Comparison of ENCODE assay signal across 2 cellular contexts in genomic region chr11:2888266-2888968, GRCh38.
TF ChIP-seq lines count a peak whose summit lies in the region.

No MANE protein-coding gene starts in this region.

TF ChIP-seq in HEK293, 187 proteins besides CTCF, POLR2A, EP300 and RAD21:
- TF ChIP-seq ZNF169 (tag by site-specific recombination; IDR thresholded peaks at IDR 0.05) (no peak), ZBTB26 (tag by site-specific recombination; optimal IDR thresholded peaks at IDR 0.05) (peak; percentile 45), ZNF629 (tag by site-specific recombination; IDR thresholded peaks at IDR 0.05) (no peak), ZNF654 (tag by site-specific recombination; IDR thresholded peaks at IDR 0.05; ENCODE audit: low read depth) (peak; percentile 87), KLF17 (tag by site-specific recombination; IDR thresholded peaks at IDR 0.05) (peak; percentile 23; the same call in 1 of the 2 replicates), ZBTB8A (tag by site-specific recombination; IDR thresholded peaks at IDR 0.05) (0 out of 2 replicates have a peak, but pooled peaks have one; percentile 13), KLF8 (tag by site-specific recombination; IDR thresholded peaks at IDR 0.05) (0 out of 2 replicates have a peak, but pooled peaks have one; percentile 25), PBX3 (CRISPR knock-in tag; IDR thresholded peaks at IDR 0.05) (peak; percentile 84; the same call in 1 of the 2 replicates), ZNF692 (tag by site-specific recombination; IDR thresholded peaks at IDR 0.05) (0 out of 2 replicates have a peak, but pooled peaks have one; percentile 31), ZSCAN30 (tag by site-specific recombination; IDR thresholded peaks at IDR 0.05) (peak; percentile 69; the same call in 1 of the 2 replicates), ZNF600 (tag by site-specific recombination; IDR thresholded peaks at IDR 0.05) (peak; percentile 72), ZNF2 (tag by site-specific recombination; IDR thresholded peaks at IDR 0.05) (peak; percentile 65; the same call in 1 of the 2 replicates), FEZF1 (tag by site-specific recombination; IDR thresholded peaks at IDR 0.05) (0 out of 2 replicates have a peak, but pooled peaks have one; percentile 17), ZFHX2 (tag by site-specific recombination; conservative IDR thresholded peaks at IDR 0.05) (peak; percentile 55), AEBP2 (tag by site-specific recombination; IDR thresholded peaks at IDR 0.05; ENCODE audit: borderline replicate concordance) (no peak), IKZF3 (tag by site-specific recombination; IDR thresholded peaks at IDR 0.05) (peak; percentile 74)

TF ChIP-seq in HepG2, 621 proteins besides CTCF, POLR2A, EP300 and RAD21 (continues in another document):
- TF ChIP-seq GATAD2A (CRISPR knock-in tag; IDR thresholded peaks at IDR 0.05) = peak; percentile 41; the same call in 1 of the 2 replicates
- TF ChIP-seq ZFP91 (CRISPR knock-in tag; IDR thresholded peaks at IDR 0.05; ENCODE audit: borderline replicate concordance) = 0 out of 2 replicates have a peak, but pooled peaks have one; percentile 43
- TF ChIP-seq STAT5B (CRISPR knock-in tag; IDR thresholded peaks at IDR 0.05) = no peak
- 0 out of 2 replicates have a peak, but pooled peaks have one; percentile 65 for TF ChIP-seq ZNF564 (CRISPR knock-in tag; IDR thresholded peaks at IDR 0.05)
- TF ChIP-seq PHF21A (CRISPR knock-in tag; IDR thresholded peaks at IDR 0.05) = 0 out of 2 replicates have a peak, but pooled peaks have one; percentile 27
- peak; percentile 46; the same call in 1 of the 2 replicates for TF ChIP-seq FOXO1 (CRISPR knock-in tag; IDR thresholded peaks at IDR 0.05)
- TF ChIP-seq SRSF9 (IDR thresholded peaks at IDR 0.05; ENCODE audit: borderline replicate concordance, insufficient read depth, low read depth, low read length, poor library complexity, severe bottlenecking) = no peak
- TF ChIP-seq XRCC5 (optimal IDR thresholded peaks at IDR 0.05; ENCODE audit: low read length) = peak; percentile 70
- no peak for TF ChIP-seq MIER2 (CRISPR knock-in tag; IDR thresholded peaks at IDR 0.05)
- peak; percentile 34; the same call in 1 of the 2 replicates for TF ChIP-seq FOSL2 (CRISPR knock-in tag; IDR thresholded peaks at IDR 0.05)
- no peak for TF ChIP-seq HES4 (CRISPR knock-in tag; IDR thresholded peaks at IDR 0.05; ENCODE audit: borderline replicate concordance)
- TF ChIP-seq KLF6 (CRISPR knock-in tag; IDR thresholded peaks at IDR 0.05) = no peak
- TF ChIP-seq TFDP2 (CRISPR knock-in tag; IDR thresholded peaks at IDR 0.05) = peak; percentile 30; the same call in 1 of the 2 replicates
- peak; percentile 78; the same call in 1 of the 2 replicates for TF ChIP-seq ZNF580 (CRISPR knock-in tag; IDR thresholded peaks at IDR 0.05; ENCODE audit: borderline replicate concordance, low read depth)
- no peak for TF ChIP-seq ZNF772 (CRISPR knock-in tag; IDR thresholded peaks at IDR 0.05)
- no peak for TF ChIP-seq MATR3 (CRISPR knock-in tag; IDR thresholded peaks at IDR 0.05)
- no peak for TF ChIP-seq ATF4 (CRISPR knock-in tag; IDR thresholded peaks at IDR 0.05)
- TF ChIP-seq SMC3 (IDR thresholded peaks at IDR 0.05; ENCODE audit: low read length) = peak; percentile 48; the same call in 1 of the 2 replicates
- TF ChIP-seq RELA (CRISPR knock-in tag; IDR thresholded peaks at IDR 0.05) = no peak
- peak; percentile 37; the same call in 1 of the 2 replicates for TF ChIP-seq ZNF788 (CRISPR knock-in tag; IDR thresholded peaks at IDR 0.05; ENCODE audit: borderline replicate concordance)
- TF ChIP-seq THRA (CRISPR knock-in tag; IDR thresholded peaks at IDR 0.05; ENCODE audit: borderline replicate concordance) = 0 out of 2 replicates have a peak, but pooled peaks have one; percentile 34
- no peak for TF ChIP-seq MAZ (IDR thresholded peaks at IDR 0.05; ENCODE audit: borderline replicate concordance, low read depth, low read length)
- 0 out of 2 replicates have a peak, but pooled peaks have one; percentile 36 for TF ChIP-seq MAZ (CRISPR knock-in tag; IDR thresholded peaks at IDR 0.05; ENCODE audit: low read depth)
- TF ChIP-seq CEBPZ (IDR thresholded peaks at IDR 0.05; ENCODE audit: low read length) = no peak
- no peak for TF ChIP-seq CEBPB (IDR thresholded peaks at IDR 0.05; ENCODE audit: borderline replicate concordance, low read depth, low read length)
- TF ChIP-seq FOXJ3 (CRISPR knock-in tag; IDR thresholded peaks at IDR 0.05; ENCODE audit: borderline replicate concordance) = no peak
- no peak for TF ChIP-seq LCORL (IDR thresholded peaks at IDR 0.05)
- TF ChIP-seq LCORL (CRISPR knock-in tag; IDR thresholded peaks at IDR 0.05) = 0 out of 2 replicates have a peak, but pooled peaks have one; percentile 35
- peak; percentile 65; the same call in 1 of the 2 replicates for TF ChIP-seq CBX5 (CRISPR knock-in tag; IDR thresholded peaks at IDR 0.05; ENCODE audit: borderline replicate concordance)
- no peak for TF ChIP-seq ZXDC (CRISPR knock-in tag; IDR thresholded peaks at IDR 0.05)
- peak; percentile 71; the same call in 1 of the 2 replicates for TF ChIP-seq ZNF782 (CRISPR knock-in tag; IDR thresholded peaks at IDR 0.05; ENCODE audit: borderline replicate concordance)
- TF ChIP-seq ZSCAN20 (CRISPR knock-in tag; IDR thresholded peaks at IDR 0.05; ENCODE audit: borderline replicate concordance) = no peak
- peak; percentile 45; the same call in 1 of the 2 replicates for TF ChIP-seq ZBTB38 (CRISPR knock-in tag; IDR thresholded peaks at IDR 0.05)
- 0 out of 2 replicates have a peak, but pooled peaks have one; percentile 13 for TF ChIP-seq NRL (CRISPR knock-in tag; IDR thresholded peaks at IDR 0.05; ENCODE audit: borderline replicate concordance)
- TF ChIP-seq HMGXB4 (CRISPR knock-in tag; IDR thresholded peaks at IDR 0.05; ENCODE audit: borderline replicate concordance in 1 of 2, low read depth in 1 of 2) = peak in 1 of 2 experiments; percentile 48; a peak in 1 of 4 replicates
- TF ChIP-seq ZBTB33 (CRISPR knock-in tag; IDR thresholded peaks at IDR 0.05) = peak; percentile 82
- peak; percentile 34 for TF ChIP-seq YY1 (IDR thresholded peaks at IDR 0.05; ENCODE audit: insufficient read depth, insufficient replicate concordance, low read depth, low read length)
- peak; percentile 100 for TF ChIP-seq STAG1 (CRISPR knock-in tag; IDR thresholded peaks at IDR 0.05)
- TF ChIP-seq ZSCAN12 (CRISPR knock-in tag; IDR thresholded peaks at IDR 0.05) = no peak
